9 cellular contexts compared by ENCODE assay signal in genomic region chr12:50246873-50247612, GRCh38. TPM values are rescaled to one million over a fixed set of nuclear protein-coding genes. Genes with fewer than 3 reads are reported as not detected.
DNase-seq lines count a peak whose midpoint lies in the region; ATAC-seq, FAIRE-seq and TF ChIP-seq lines count a peak whose summit lies in the region.
"Had no signal": no experiment of that assay in that cellular context is flagged by ENCODE, and none has a peak within 500 bp of the region (broad histone marks: within the 10 kb centered on the region; RNA-seq: fewer than 3 reads in every experiment).

No MANE protein-coding gene starts in this region.

- H3K4me1 ChIP-seq in colonic mucosa: peaks cover 4% of the 10 kb centered on the region
- peaks cover 4 to 19% of the 10 kb centered on the region in 2 donors for H3K4me1 ChIP-seq in muscle layer of duodenum (ENCODE audit: control insufficient read depth in 1 of 2, insufficient read depth in 2 of 2, low read length in 2 of 2)
- peaks cover 43% of the 10 kb centered on the region for H3K4me1 ChIP-seq in vagina

- H3K36me3 ChIP-seq in colonic mucosa: no peaks in the 10 kb centered on the region
- H3K36me3 ChIP-seq in muscle layer of duodenum (ENCODE audit: control insufficient read depth in 1 of 2, insufficient read depth in 2 of 2, low read length in 2 of 2): peaks cover 0 to 7% of the 10 kb centered on the region in 2 donors
- H3K36me3 ChIP-seq in vagina: no peaks in the 10 kb centered on the region

- DNase-seq in AG09309 (ENCODE audit: low read depth) (peak; percentile 93), RCC 7860 (ENCODE audit: low spot score) (peak; percentile 99), colonic mucosa (peak; percentile 92), vagina (ENCODE audit: extremely low spot score in 2 of 2) (peak in 1 of 2 donors; percentile 93), OCI-M2 (lab: John Stamatoyannopoulos, UW; ENCODE audit: unreplicated experiment) (no peak), SHP77 (lab: John Stamatoyannopoulos, UW) (no peak)

- no peaks in the 10 kb centered on the region for H3K9me3 ChIP-seq in colonic mucosa
- no peaks in the 10 kb centered on the region for H3K9me3 ChIP-seq in muscle layer of duodenum (ENCODE audit: control insufficient read depth in 1 of 2, low read length in 2 of 2)
- no peaks in the 10 kb centered on the region for H3K9me3 ChIP-seq in vagina

- TF ChIP-seq CTCF in AG09309 (IDR thresholded peaks at IDR 0.05; ENCODE audit: control insufficient read depth, insufficient read depth, low read depth, low read length, missing control alignments) (no peak), colonic mucosa (IDR thresholded peaks at IDR 0.05) (no peak), vagina (IDR thresholded peaks at IDR 0.05) (no peak)

- peak overlapping the region in 1 of 2 donors; percentile 16 for H3K9ac ChIP-seq in colonic mucosa (ENCODE audit: low read depth in 2 of 2, low read length in 2 of 2)

- intact Hi-C loops in colonic mucosa (cut with DNase I): no loop called here
- intact Hi-C loops in vagina (cut with DNase I): no loop called here

- H3K4me3 ChIP-seq in AG09309 (ENCODE audit: control insufficient read depth, low read depth, low read length) (no peak overlapping the region), colonic mucosa (no peak overlapping the region), muscle layer of duodenum (ENCODE audit: low read depth in 1 of 2, low read length in 2 of 2) (no peak overlapping the region), vagina (no peak overlapping the region)

- FAIRE-seq in RCC 7860 (lab: Jason Lieb, UNC): peak; percentile 97
- FAIRE-seq: colon had no signal

- peak; percentile 65 for ATAC-seq in GM21619 (IDR thresholded peaks at IDR 0.05; ENCODE audit: unreplicated experiment)

- no peak for TF ChIP-seq POLR2A in vagina (IDR thresholded peaks at IDR 0.05)

- peak overlapping the region; percentile 86 for H3K27ac ChIP-seq in colonic mucosa
- peak overlapping the region; percentile 65 for H3K27ac ChIP-seq in muscle layer of duodenum (ENCODE audit: low read length)
- peak overlapping the region; percentile 75 for H3K27ac ChIP-seq in vagina

- H3K27me3 ChIP-seq in colonic mucosa (no peaks in the 10 kb centered on the region), muscle layer of duodenum (ENCODE audit: low read depth, low read length) (no peaks in the 10 kb centered on the region), vagina (no peaks in the 10 kb centered on the region)

RNA-seq across cellular contexts. Expression of gene LIMA1, which starts 36.3 kb away (rescaled TPM):
- total RNA-seq in colonic mucosa (100 to 1,000 TPM; 228 to 385 TPM), vagina (99.2 TPM)

Comparison
In these comparisons a context has a peak if more than half of its experiments do, and no peak if none do; other contexts are left out.
1. DNase-seq: peak in AG09309 (single experiment), RCC 7860 (single experiment) and colonic mucosa (single experiment); none in OCI-M2 (single experiment) and SHP77 (0 of 2).
2. Peak in every context shown above with its lines, with median percentiles within 50 percentile points of each other: H3K27ac ChIP-seq.